Comparison of ENCODE assay signal across 8 cellular contexts in genomic region chr7:73203312-73203711, GRCh38.
A peak's percentile ranks its signal among the peaks of the same experiment; 100 is the strongest.
DNase-seq lines count a peak whose midpoint lies in the region; ATAC-seq, FAIRE-seq and TF ChIP-seq lines count a peak whose summit lies in the region.
"Not testable (repeated sequence)": the region's sequence is repeated elsewhere in the genome, so short reads cannot be mapped to it uniquely, and the experiment has no call there.

No MANE protein-coding gene starts in this region.

- H3K27me3 ChIP-seq in RWPE2 (ENCODE audit: insufficient read depth, poor library complexity, severe bottlenecking); keratinocyte (ENCODE audit: control insufficient read depth, extremely low read depth, insufficient read depth, low read length); upper lobe of right lung: not testable (repeated sequence)

- H3K36me3 Mint-ChIP-seq in HFFc6 (ENCODE audit: low read depth); activated CD8-positive, alpha-beta memory T cell treated with anti-CD3 and anti-CD28 coated beads, Interleukin-2, amount 10 ng/mL, durations not matched to agents 7 days and 5 days; chondrocyte (ENCODE audit: low read depth): not testable (repeated sequence)

- not testable (repeated sequence) for H3K4me3 Mint-ChIP-seq in HFFc6; activated CD8-positive, alpha-beta memory T cell treated with anti-CD3 and anti-CD28 coated beads, Interleukin-2, amount 10 ng/mL, durations not matched to agents 7 days and 5 days; chondrocyte (ENCODE audit: unreplicated experiment)

- not testable (repeated sequence) for H2AFZ ChIP-seq in keratinocyte (ENCODE audit: control insufficient read depth, low read length)

- TF ChIP-seq CTCF in HFFc6 (IDR thresholded peaks at IDR 0.05); RWPE2 (IDR thresholded peaks at IDR 0.05; ENCODE audit: poor library complexity, severe bottlenecking); chondrocyte (IDR thresholded peaks at IDR 0.05); keratinocyte (optimal IDR thresholded peaks at IDR 0.05 in 1 of 3, IDR thresholded peaks at IDR 0.05 in 1 of 3, conservative IDR thresholded peaks at IDR 0.05 in 1 of 3; ENCODE audit: extremely low read depth in 1 of 3, insufficient read depth in 2 of 3, low read length in 3 of 3); mucosa of descending colon (IDR thresholded peaks at IDR 0.05); upper lobe of right lung (IDR thresholded peaks at IDR 0.05): not testable (repeated sequence)

- H3K79me2 ChIP-seq in keratinocyte (ENCODE audit: control insufficient read depth, insufficient read depth, low read length), result not testable (repeated sequence)

- not testable (repeated sequence) for H4K20me1 ChIP-seq in keratinocyte (ENCODE audit: control insufficient read depth, extremely low read depth, insufficient read depth, low read length)

- not testable (repeated sequence) for H3K9me1 ChIP-seq in keratinocyte (ENCODE audit: control insufficient read depth, extremely low read depth, insufficient read depth, low read length)

- not testable (repeated sequence) for H3K9ac ChIP-seq in keratinocyte (ENCODE audit: control insufficient read depth, extremely low read depth, insufficient read depth, low read length)

- FAIRE-seq in keratinocyte (lab: Jason Lieb, UNC), result not testable (repeated sequence)

- H3K27me3 Mint-ChIP-seq in HFFc6 (ENCODE audit: insufficient read depth); activated CD8-positive, alpha-beta memory T cell treated with anti-CD3 and anti-CD28 coated beads, Interleukin-2, amount 10 ng/mL, durations not matched to agents 7 days and 5 days; chondrocyte (ENCODE audit: low read depth): not testable (repeated sequence)

- not testable (repeated sequence) for H3K4me2 ChIP-seq in keratinocyte (ENCODE audit: control insufficient read depth, extremely low read depth, insufficient read depth, low read depth, low read length)

- peaks cover 11% of the 10 kb centered on the region for H3K4me1 Mint-ChIP-seq in HFFc6 (ENCODE audit: low read depth)
- H3K4me1 Mint-ChIP-seq in activated CD8-positive, alpha-beta memory T cell treated with anti-CD3 and anti-CD28 coated beads, Interleukin-2, amount 10 ng/mL, durations not matched to agents 7 days and 5 days; chondrocyte (ENCODE audit: low read depth): not testable (repeated sequence)

- H3K27ac ChIP-seq in RWPE2 (ENCODE audit: poor library complexity, severe bottlenecking); upper lobe of right lung: not testable (repeated sequence)
- peak overlapping the region; percentile 14 for H3K27ac ChIP-seq in keratinocyte (ENCODE audit: control insufficient read depth, insufficient read depth, low read length)

- H3K27ac Mint-ChIP-seq in HFFc6; activated CD8-positive, alpha-beta memory T cell treated with anti-CD3 and anti-CD28 coated beads, Interleukin-2, amount 10 ng/mL, durations not matched to agents 7 days and 5 days; chondrocyte (ENCODE audit: unreplicated experiment): not testable (repeated sequence)

- not testable (repeated sequence) for H3K36me3 ChIP-seq in RWPE2 (ENCODE audit: low read depth); keratinocyte (ENCODE audit: control insufficient read depth in 2 of 2, extremely low read depth in 1 of 2, insufficient read depth in 2 of 2, low read length in 2 of 2); mucosa of descending colon (ENCODE audit: low read depth); upper lobe of right lung

- H3K4me1 ChIP-seq in RWPE2 (ENCODE audit: insufficient read depth, poor library complexity, severe bottlenecking); keratinocyte (ENCODE audit: control insufficient read depth, extremely low read depth, insufficient read depth, low read length); mucosa of descending colon (ENCODE audit: low read depth); upper lobe of right lung: not testable (repeated sequence)

- H3K9me3 ChIP-seq in RWPE2 (ENCODE audit: severe bottlenecking); keratinocyte (ENCODE audit: control insufficient read depth, low read depth, low read length); mucosa of descending colon; upper lobe of right lung: not testable (repeated sequence)

- not testable (repeated sequence) for H3K9me3 Mint-ChIP-seq in HFFc6; activated CD8-positive, alpha-beta memory T cell treated with anti-CD3 and anti-CD28 coated beads, Interleukin-2, amount 10 ng/mL, durations not matched to agents 7 days and 5 days (ENCODE audit: low read depth); chondrocyte (ENCODE audit: low read depth)

- H3K4me3 ChIP-seq in RWPE2 (ENCODE audit: severe bottlenecking); keratinocyte (ENCODE audit: control insufficient read depth in 2 of 3, extremely low read depth in 1 of 3, insufficient read depth in 2 of 3, low read depth in 1 of 3, low read length in 3 of 3); mucosa of descending colon; upper lobe of right lung: not testable (repeated sequence)

- ATAC-seq in RWPE2 (ENCODE audit: low read depth), result peak; percentile 61
- ATAC-seq in activated CD8-positive, alpha-beta memory T cell treated with anti-CD3 and anti-CD28 coated beads, Interleukin-2, amount 10 ng/mL, durations not matched to agents 7 days and 5 days; mucosa of descending colon; upper lobe of right lung: not testable (repeated sequence)

- intact Hi-C loops in mucosa of descending colon (cut with DNase I, micrococcal nuclease); upper lobe of right lung (cut with DNase I): not testable (repeated sequence)

- CTCF ChIA-PET in activated CD8-positive, alpha-beta memory T cell treated with anti-CD3 and anti-CD28 coated beads, Interleukin-2, amount 10 ng/mL, durations not matched to agents 7 days and 5 days (lab: Charles Lee), result not testable (repeated sequence)

- DNase-seq in HFFc6 (peak; percentile 33), RWPE2 (ENCODE audit: low spot score) (peak; percentile 50), chondrocyte (ENCODE audit: low spot score) (peak; percentile 56), mucosa of descending colon (peak in 2 of 3 donors; percentile 13 to 29), upper lobe of right lung (peak; percentile 39)
- peak; percentile 23 for DNase-seq in activated CD8-positive, alpha-beta memory T cell treated with anti-CD3 and anti-CD28 coated beads, Interleukin-2, amount 10 ng/mL, durations not matched to agents 7 days and 5 days
- DNase-seq in keratinocyte (ENCODE audit: low read depth, low spot score), result not testable (repeated sequence)
- peak; percentile 22 for DNase-seq in stimulated activated CD8-positive, alpha-beta memory T cell treated with anti-CD3 and anti-CD28 coated beads, Interleukin-4, amount 100 ng/mL, for 48 hours

- dilution Hi-C loops in keratinocyte (cut with MboI; ENCODE audit: extremely low pct_ligation_motif_present, low sequenced_read_pairs), result not testable (repeated sequence)
